Comparison of ENCODE assay signal across 35 cellular contexts in the genomic region with DNA sequence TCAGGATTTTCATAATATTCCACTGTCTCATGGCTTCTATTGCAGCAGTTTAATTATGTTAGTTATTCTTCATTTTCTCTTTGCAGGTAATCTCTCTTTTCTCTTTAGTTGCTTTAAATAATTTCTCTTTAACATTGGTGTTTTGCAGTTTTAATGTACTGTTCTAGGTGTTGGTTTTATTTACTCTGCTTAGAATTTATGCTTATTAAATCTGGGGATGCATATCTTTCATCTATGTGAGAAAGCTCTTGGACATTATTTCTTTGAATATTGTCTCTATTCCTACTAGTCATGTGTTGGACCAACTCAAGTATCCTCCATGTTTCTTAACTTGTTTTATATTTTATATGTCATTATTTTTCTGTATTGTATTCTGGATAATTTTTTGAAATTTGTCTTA.
"Had no signal": no experiment of that assay in that cellular context is flagged by ENCODE, and none has a peak within 500 bp of the region (broad histone marks: within the 10 kb centered on the region; RNA-seq: fewer than 3 reads in every experiment).

No MANE protein-coding gene starts in this region.

- H3K27me3 ChIP-seq: MG63 had no signal

- H3K36me3 ChIP-seq: MG63 had no signal

- H3K4me3 ChIP-seq: MG63 had no signal

- DNase-seq: Kasumi-1, MG63, MM.1S, MV-4-11, NCI-H1048, NCI-H1092, NCI-H1092 treated with DMSO at 0.1 percent for 48 hours, NCI-H1105, NCI-H1105 treated with DMSO at 0.1 percent for 48 hours, NCI-H1417, NCI-H1417 treated with DMSO at 0.1 percent for 48 hours, NCI-H1436, NCI-H1436 treated with DMSO at 0.1 percent for 48 hours, NCI-H146, NCI-H1694, NCI-H1694 treated with DMSO at 0.1 percent for 48 hours, NCI-H187, NCI-H187 treated with DMSO at 0.1 percent for 48 hours, NCI-H1930, NCI-H2029, NCI-H2029 treated with DMSO at 0.1 percent for 48 hours, NCI-H2081, NCI-H2081 treated with DMSO at 0.1 percent for 48 hours, NCI-H2107, NCI-H2171, NCI-H2171 treated with DMSO at 0.1 percent for 48 hours, NCI-H2227 treated with DMSO at 0.1 percent for 48 hours, NCI-H226, NCI-H345, NCI-H446, NCI-H446 treated with DMSO at 0.1 percent for 48 hours, NCI-H510A, NCI-H510A treated with DMSO at 0.1 percent for 48 hours, NCI-H524, NCI-H524 treated with DMSO at 0.1 percent for 48 hours had no signal

- H3K9me3 ChIP-seq: MG63 had no signal
